8 cellular contexts compared by ENCODE assay signal in the genomic region with DNA sequence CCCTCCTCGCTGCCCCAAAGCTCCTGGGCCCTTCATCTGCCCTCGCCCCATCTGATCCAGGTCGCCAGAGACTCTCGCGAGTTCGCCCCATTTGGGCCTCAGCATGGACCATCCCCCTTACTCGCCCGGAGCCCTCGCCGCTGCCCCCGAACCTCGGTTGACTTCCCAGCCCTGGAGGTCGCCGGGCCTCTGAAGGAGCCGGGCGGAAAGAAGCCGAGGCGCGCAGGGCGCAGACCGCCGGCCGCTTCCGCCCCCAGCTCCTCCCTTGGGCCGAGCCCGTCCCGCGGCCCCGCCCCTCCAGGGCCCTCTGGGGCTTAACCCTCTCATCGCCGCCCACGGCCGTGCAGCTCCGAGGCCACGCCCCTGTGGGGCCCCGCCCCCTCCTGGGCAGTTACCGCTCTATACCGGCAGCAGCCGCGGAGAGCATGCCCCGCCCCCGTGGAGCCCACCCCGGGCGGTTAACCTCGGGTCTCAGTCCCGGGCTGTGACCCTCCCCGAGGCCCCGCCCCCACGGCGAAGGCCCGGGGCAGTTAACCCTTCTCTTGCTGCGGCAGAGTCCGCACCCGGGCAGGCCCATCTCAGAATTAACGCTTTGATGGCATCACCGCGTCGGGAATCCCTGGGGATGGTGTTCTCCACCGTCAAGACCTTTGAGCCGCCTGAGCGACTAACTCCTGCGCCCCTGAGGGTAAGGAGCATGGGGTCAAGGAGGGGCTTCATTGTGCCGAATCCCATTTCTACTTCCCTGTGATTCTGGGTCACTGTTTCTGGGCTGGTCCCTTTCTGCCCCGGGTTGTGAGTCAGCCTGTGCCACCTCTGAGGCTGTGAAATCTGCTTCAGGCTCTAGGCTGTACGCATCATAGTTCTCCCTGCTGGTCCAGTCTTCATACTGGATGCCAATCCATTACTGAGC. TPM values are rescaled to one million over a fixed set of nuclear protein-coding genes. Genes with fewer than 3 reads are reported as not detected.
DNase-seq lines count a peak whose midpoint lies in the region; ATAC-seq and TF ChIP-seq lines count a peak whose summit lies in the region.

A gene with protein sequence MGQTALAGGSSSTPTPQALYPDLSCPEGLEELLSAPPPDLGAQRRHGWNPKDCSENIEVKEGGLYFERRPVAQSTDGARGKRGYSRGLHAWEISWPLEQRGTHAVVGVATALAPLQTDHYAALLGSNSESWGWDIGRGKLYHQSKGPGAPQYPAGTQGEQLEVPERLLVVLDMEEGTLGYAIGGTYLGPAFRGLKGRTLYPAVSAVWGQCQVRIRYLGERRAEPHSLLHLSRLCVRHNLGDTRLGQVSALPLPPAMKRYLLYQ (minus strand): TSS at position 210 of the 913 bp plus-strand sequence. CDS start 402 bp downstream, outside the sequence.

- H3K4me1 Mint-ChIP-seq in naive thymus-derived CD4-positive, alpha-beta T cell, result peaks cover 34 to 58% (median 47%) of the 10 kb centered on the region in 7 donors
- H3K4me1 Mint-ChIP-seq in stimulated activated memory B cell treated with anti-CD40 and anti-IgM and Interleukin-4, amounts not matched to agents 10 μg/mL and 1 μg/mL and 100 μg/mL, for 72 hours, result peaks cover 63% of the 10 kb centered on the region

- H3K36me3 Mint-ChIP-seq in naive thymus-derived CD4-positive, alpha-beta T cell, result peaks cover 0 to 43% (median 3%) of the 10 kb centered on the region in 5 donors
- peaks cover 39% of the 10 kb centered on the region for H3K36me3 Mint-ChIP-seq in stimulated activated memory B cell treated with anti-CD40 and anti-IgM and Interleukin-4, amounts not matched to agents 10 μg/mL and 1 μg/mL and 100 μg/mL, for 72 hours

- intact Hi-C loops in naive thymus-derived CD4-positive, alpha-beta T cell (cut with micrococcal nuclease), result loop anchor here (1.0 to 5.0 kb wide), 21 partner anchors 18 to 1824 kb away; partner anchors contain the start of genes EMG1 (in 2 of the 2), ENO2 (in 2 of the 2), LPCAT3 (in 2 of the 2) and LRRC23 (in 2 of the 2)

- peak within 1 kb of the TSS; percentile 80 for H2AFZ ChIP-seq in fibroblast of lung (ENCODE audit: low read length)

- no peaks in the 10 kb centered on the region for H3K9me3 ChIP-seq in fibroblast of lung (ENCODE audit: control insufficient read depth, insufficient read depth, low read depth, low read length)
- no peaks in the 10 kb centered on the region for H3K9me3 ChIP-seq in naive thymus-derived CD4-positive, alpha-beta T cell (ENCODE audit: control insufficient read depth in 2 of 3, low read length in 3 of 3)

- TF ChIP-seq CTCF in fibroblast of lung (conservative IDR thresholded peaks at IDR 0.05 in 1 of 2, IDR thresholded peaks at IDR 0.05 in 1 of 2; ENCODE audit: low read depth in 1 of 2, low read length in 2 of 2), result no peak

- peak within 1 kb of the TSS; percentile 79 to 94 (median 88) for H3K27ac Mint-ChIP-seq in naive thymus-derived CD4-positive, alpha-beta T cell
- peak within 1 kb of the TSS; percentile 92 for H3K27ac Mint-ChIP-seq in stimulated activated memory B cell treated with anti-CD40 and anti-IgM and Interleukin-4, amounts not matched to agents 10 μg/mL and 1 μg/mL and 100 μg/mL, for 72 hours

- POLR2A ChIA-PET in naive thymus-derived CD4-positive, alpha-beta T cell (lab: Charles Lee), result interaction anchor here (0.7 to 4.6 kb wide), 40 partner anchors 9 to 316 kb away, joined by 3 to 70 read pairs (median 5); partner anchors contain the start of genes C12orf57, CDCA3, ENO2 and LPCAT3

- H3K4me2 ChIP-seq in fibroblast of lung (ENCODE audit: extremely low read depth, insufficient read depth, low read length), result peak within 1 kb of the TSS; percentile 99

- peaks cover 4% of the 10 kb centered on the region for H4K20me1 ChIP-seq in fibroblast of lung (ENCODE audit: control insufficient read depth, extremely low read depth, insufficient read depth, low read length)

- no peaks in the 10 kb centered on the region for H3K27me3 Mint-ChIP-seq in naive thymus-derived CD4-positive, alpha-beta T cell
- no peaks in the 10 kb centered on the region for H3K27me3 Mint-ChIP-seq in stimulated activated memory B cell treated with anti-CD40 and anti-IgM and Interleukin-4, amounts not matched to agents 10 μg/mL and 1 μg/mL and 100 μg/mL, for 72 hours

- H3K9ac ChIP-seq in fibroblast of lung (ENCODE audit: insufficient read depth, low read length), result peak within 1 kb of the TSS; percentile 80

- DNase-seq in Daoy (ENCODE audit: low read depth), result peak; percentile 98
- peak; percentile 92 for DNase-seq in H4 (ENCODE audit: low spot score)
- peak; percentile 98 for DNase-seq in LoVo (ENCODE audit: low spot score)
- peak; percentile 99 for DNase-seq in RPMI8226
- peak; percentile 97 to 99 for DNase-seq in activated T-helper 1 cell treated with anti-CD3 and anti-CD28 coated beads, Interleukin-2, amount 50 U/mL, for 16 hours (ENCODE audit: low read depth in 1 of 2, low spot score in 1 of 2)
- DNase-seq in fibroblast of lung (ENCODE audit: low read depth in 2 of 2), result peak; percentile 92 to 94
- DNase-seq in naive thymus-derived CD4-positive, alpha-beta T cell, result peak; percentile 96 to 100 (median 98)

- peaks cover 18% of the 10 kb centered on the region for H3K36me3 ChIP-seq in fibroblast of lung (ENCODE audit: control insufficient read depth, insufficient read depth, low read length)
- peaks cover 3 to 27% (median 6%) of the 10 kb centered on the region in 3 experiments for H3K36me3 ChIP-seq in naive thymus-derived CD4-positive, alpha-beta T cell (ENCODE audit: control insufficient read depth in 2 of 3, insufficient read depth in 3 of 3, low read length in 3 of 3)

- CTCF ChIA-PET in naive thymus-derived CD4-positive, alpha-beta T cell (lab: Charles Lee), result interaction anchor here (0.7 to 6.9 kb wide), 31 partner anchors 9 to 240 kb away, joined by 3 to 45 read pairs (median 4); partner anchors contain the start of genes C12orf57, C1RL, CDCA3 and LRRC23

- ATAC-seq in naive thymus-derived CD4-positive, alpha-beta T cell, result peak; percentile 97
- ATAC-seq in stimulated activated memory B cell treated with anti-CD40 and anti-IgM and Interleukin-4, amounts not matched to agents 10 μg/mL and 1 μg/mL and 100 μg/mL, for 72 hours, result peak; percentile 94

- H3K4me1 ChIP-seq in fibroblast of lung (ENCODE audit: control insufficient read depth, extremely low read depth, insufficient read depth, low read length), result peaks cover 28% of the 10 kb centered on the region
- H3K4me1 ChIP-seq in naive thymus-derived CD4-positive, alpha-beta T cell (ENCODE audit: control insufficient read depth in 2 of 2, insufficient read depth in 2 of 2, low read length in 2 of 2), result peaks cover 32 to 34% of the 10 kb centered on the region in 2 donors

- no peaks in the 10 kb centered on the region for H3K27me3 ChIP-seq in fibroblast of lung (ENCODE audit: control insufficient read depth, insufficient read depth, low read length)
- H3K27me3 ChIP-seq in naive thymus-derived CD4-positive, alpha-beta T cell (ENCODE audit: control insufficient read depth in 2 of 2, insufficient read depth in 2 of 2, low read length in 2 of 2), result no peaks in the 10 kb centered on the region

- peaks cover 33% of the 10 kb centered on the region for H3K79me2 ChIP-seq in fibroblast of lung (ENCODE audit: control insufficient read depth, insufficient read depth, low read length)

- peak within 1 kb of the TSS; percentile 81 to 94 (median 92) for H3K4me3 ChIP-seq in fibroblast of lung (replicated peaks in 1 of 4; ENCODE audit: control extremely low read depth in 1 of 4, insufficient read depth in 1 of 4, low read depth in 3 of 4, low read length in 4 of 4)
- peak within 1 kb of the TSS; percentile 98 for H3K4me3 ChIP-seq in naive thymus-derived CD4-positive, alpha-beta T cell (ENCODE audit: low read length)

- no peaks in the 10 kb centered on the region for H3K9me3 Mint-ChIP-seq in naive thymus-derived CD4-positive, alpha-beta T cell
- no peaks in the 10 kb centered on the region for H3K9me3 Mint-ChIP-seq in stimulated activated memory B cell treated with anti-CD40 and anti-IgM and Interleukin-4, amounts not matched to agents 10 μg/mL and 1 μg/mL and 100 μg/mL, for 72 hours

- H3K4me3 Mint-ChIP-seq in naive thymus-derived CD4-positive, alpha-beta T cell, result peak within 1 kb of the TSS; percentile 87 to 95 (median 91)
- H3K4me3 Mint-ChIP-seq in stimulated activated memory B cell treated with anti-CD40 and anti-IgM and Interleukin-4, amounts not matched to agents 10 μg/mL and 1 μg/mL and 100 μg/mL, for 72 hours, result peak within 1 kb of the TSS; percentile 99

- H3K27ac ChIP-seq in fibroblast of lung (ENCODE audit: insufficient read depth, low read length), result peak within 1 kb of the TSS; percentile 79
- H3K27ac ChIP-seq in naive thymus-derived CD4-positive, alpha-beta T cell (ENCODE audit: low read depth, low read length), result peak within 1 kb of the TSS; percentile 77

RNA-seq across cellular contexts. Expression of the gene that starts here (rescaled TPM):
- total RNA-seq in Daoy (2014; rRNA removed; shearing (Covaris generic)), result 2.9 and 8.3 TPM in 2 replicates
- 10.8 TPM in 2 replicates for total RNA-seq in H4 (2014; rRNA removed; shearing (Covaris generic))
- 12.7 and 12.8 TPM in 2 replicates for total RNA-seq in fibroblast of lung
- 1.8 and 2.5 TPM in 2 replicates for polyA plus RNA-seq in fibroblast of lung
- polyA plus RNA-seq in fibroblast of lung (2012), result 4.1 and 5.5 TPM in 2 replicates
- polyA minus RNA-seq in fibroblast of lung (ENCODE audit: low replicate concordance), result 1.9 and 2.1 TPM in 2 replicates
- total RNA-seq in naive thymus-derived CD4-positive, alpha-beta T cell, result 10 to 100 TPM in 3 of 5 experiments, 1 to 10 TPM in 2; 5.1 to 20.2 (median 11.2) TPM
- 10 to 100 TPM; 10.8 to 14.5 TPM for polyA plus RNA-seq in naive thymus-derived CD4-positive, alpha-beta T cell

Comparison
In these comparisons a context has a peak if more than half of its experiments do, and no peak if none do; other contexts are left out.
1. Peak in every context shown above with its lines: DNase-seq, ATAC-seq, H3K4me3 ChIP-seq and H3K27ac ChIP-seq.